25 cellular contexts compared by ENCODE assay signal in genomic region chr1:91007092-91007491, GRCh38.
"Had no signal": no experiment of that assay in that cellular context is flagged by ENCODE, and none has a peak within 500 bp of the region (broad histone marks: within the 10 kb centered on the region; RNA-seq: fewer than 3 reads in every experiment).

No MANE protein-coding gene starts in this region.

- H3K36me3 ChIP-seq: adrenal gland, ascending aorta, brain microvascular endothelial cell, gastroesophageal sphincter, sigmoid colon, stomach, transverse colon had no signal

- H3K27me3 ChIP-seq: adrenal gland, ascending aorta, brain microvascular endothelial cell, gastroesophageal sphincter, sigmoid colon, stomach, transverse colon had no signal

- ATAC-seq: gastroesophageal sphincter; left colon; mucosa of descending colon; stimulated activated memory B cell treated with anti-CD40 and anti-IgM and Interleukin-4, amounts not matched to agents 10 μg/mL and 1 μg/mL and 100 μg/mL, for 72 hours had no signal

- H3K9me3 ChIP-seq: gastroesophageal sphincter, mucosa of descending colon, sigmoid colon, stomach, transverse colon had no signal

- H3K27ac ChIP-seq: adrenal gland, ascending aorta, brain microvascular endothelial cell, gastroesophageal sphincter, sigmoid colon, stomach, transverse colon had no signal

- DNase-seq: activated CD4-positive, alpha-beta T cell treated with anti-CD3 and anti-CD28 coated beads for 4 hours; activated CD4-positive, alpha-beta T cell treated with anti-CD3 and anti-CD28 coated beads, Interleukin-2, amount 50 U/mL, for 48 hours; activated CD4-positive, CD25-positive, alpha-beta regulatory T cell; activated effector memory CD4-positive, alpha-beta T cell treated with Interleukin-2 at 50 U/mL for 16 hours; activated naive CD4-positive, alpha-beta T cell treated with anti-CD3 and anti-CD28 coated beads for 36 hours; activated T-cell treated with anti-CD3 and anti-CD28 coated beads, Interleukin-2, amount 50 U/mL, for 48 hours; adrenal gland; brain microvascular endothelial cell; caudate nucleus; head of caudate nucleus; hypothalamus; left colon; mesenchymal stem cell; mucosa of descending colon; occipital lobe; sigmoid colon; stimulated activated CD4-positive, alpha-beta T cell treated with anti-CD3 and anti-CD28 coated beads, Interleukin-15, amount 100 ng/mL, for 24 hours; stomach; transverse colon had no signal

- H3K4me3 ChIP-seq: adrenal gland, ascending aorta, gastroesophageal sphincter, mucosa of descending colon, sigmoid colon, smooth muscle cell, stomach, transverse colon had no signal

- H3K27me3 Mint-ChIP-seq: stimulated activated memory B cell treated with anti-CD40 and anti-IgM and Interleukin-4, amounts not matched to agents 10 μg/mL and 1 μg/mL and 100 μg/mL, for 72 hours had no signal

- H3K27ac Mint-ChIP-seq: activated naive CD4-positive, alpha-beta T cell treated with anti-CD3 and anti-CD28 coated beads for 36 hours; stimulated activated memory B cell treated with anti-CD40 and anti-IgM and Interleukin-4, amounts not matched to agents 10 μg/mL and 1 μg/mL and 100 μg/mL, for 72 hours; T-helper 1 cell treated with Interleukin-12 subunit alpha and Interleukin-12 subunit beta and Interleukin-4 antibody, amounts not matched to agents 30 μg/mL and 1 μg/mL, for 36 hours had no signal

- H3K4me3 Mint-ChIP-seq: activated naive CD4-positive, alpha-beta T cell treated with anti-CD3 and anti-CD28 coated beads for 36 hours; neural crest cell; stimulated activated memory B cell treated with anti-CD40 and anti-IgM and Interleukin-4, amounts not matched to agents 10 μg/mL and 1 μg/mL and 100 μg/mL, for 72 hours; T-helper 1 cell treated with Interleukin-12 subunit alpha and Interleukin-12 subunit beta and Interleukin-4 antibody, amounts not matched to agents 30 μg/mL and 1 μg/mL, for 36 hours had no signal
